In genomic region chr7:871900-872537, GRCh38 we compare ENCODE assay signal across 26 cellular contexts. TPM values are rescaled to one million over a fixed set of nuclear protein-coding genes. Genes with fewer than 3 reads are reported as not detected.
A peak's percentile ranks its signal among the peaks of the same experiment; 100 is the strongest.
DNase-seq lines count a peak whose midpoint lies in the region; ATAC-seq and TF ChIP-seq lines count a peak whose summit lies in the region.
"Had no signal": no experiment of that assay in that cellular context is flagged by ENCODE, and none has a peak within 500 bp of the region (broad histone marks: within the 10 kb centered on the region; RNA-seq: fewer than 3 reads in every experiment).

No MANE protein-coding gene starts in this region.

- no peak for ATAC-seq in activated CD8-positive, alpha-beta T cell treated with anti-CD3 and anti-CD28 coated beads for 36 hours
- no peak for ATAC-seq in stimulated activated naive B cell treated with anti-CD40 and anti-IgM and Interleukin-4, amounts not matched to agents 10 μg/mL and 1 μg/mL and 100 μg/mL, for 72 hours (replicated peaks)
- ATAC-seq in GM18511 (IDR thresholded peaks at IDR 0.05; ENCODE audit: unreplicated experiment) = no peak
- ATAC-seq: GM12878, mucosa of descending colon had no signal

- intact Hi-C loops in activated CD4-positive, alpha-beta T cell treated with anti-CD3 and anti-CD28 coated beads, Interleukin-2, amount 10 ng/mL, durations not matched to agents 24 days and 14 days (cut with micrococcal nuclease) = loop anchor here (2.0 kb wide), 2 partner anchors 39 to 55 kb away; partner anchors contain the start of gene SUN1
- intact Hi-C loops in activated CD8-positive, alpha-beta T cell treated with anti-CD3 and anti-CD28 coated beads for 36 hours (cut with micrococcal nuclease) = loop anchor here (5.0 kb wide), 1 partner anchor 550 kb away; no protein-coding TSS in a partner anchor
- intact Hi-C loops in left ventricle myocardium inferior (cut with micrococcal nuclease) = loop anchor here (5.0 kb wide), 1 partner anchor 85 kb away; no protein-coding TSS in a partner anchor
- intact Hi-C loops in PC-9 (cut with micrococcal nuclease; ENCODE audit: unreplicated experiment) = loop anchor here (2.0 to 5.0 kb wide), 2 partner anchors 41 to 550 kb away; no protein-coding TSS in a partner anchor

- no peak for DNase-seq in activated CD4-positive, alpha-beta T cell treated with anti-CD3 and anti-CD28 coated beads, Interleukin-2, amount 10 ng/mL, durations not matched to agents 24 days and 14 days
- DNase-seq in activated CD4-positive, alpha-beta T cell treated with anti-CD3 and anti-CD28 coated beads, Interleukin-2, amount 50 U/mL, for 1 hour = no peak
- DNase-seq in activated CD8-positive, alpha-beta T cell treated with anti-CD3 and anti-CD28 coated beads for 36 hours = no peak
- DNase-seq in left ventricle myocardium inferior (no peak), NCI-H524 treated with DMSO at 0.1 percent for 48 hours (lab: John Stamatoyannopoulos, UW) (no peak), PC-9 (no peak)
- no peak for DNase-seq in stimulated activated naive B cell treated with anti-CD40 and anti-IgM and Interleukin-4, amounts not matched to agents 10 μg/mL and 1 μg/mL and 100 μg/mL, for 72 hours
- DNase-seq: 8988T; activated naive CD4-positive, alpha-beta T cell treated with anti-CD3 and anti-CD28 coated beads for 36 hours; C1 segment of cervical spinal cord; DMS 273 treated with DMSO at 0.1 percent for 48 hours; effector memory CD4-positive, alpha-beta T cell; GDM1; GM23248; kidney glomerular epithelial cell; mucosa of descending colon; MV-4-11; NCI-H2029; NCI-H524; occipital lobe; OCI-M1 had no signal

- H3K27ac ChIP-seq in left ventricle myocardium inferior (replicated peaks) (peak overlapping the region; percentile 95), PC-9 (no peak overlapping the region)
- H3K27ac ChIP-seq: GM23248 had no signal

- H3K36me3 ChIP-seq in left ventricle myocardium inferior (peaks cover 64% of the 10 kb centered on the region), PC-9 (ENCODE audit: low read depth) (peaks cover 35% of the 10 kb centered on the region)

- POLR2A ChIA-PET in activated CD8-positive, alpha-beta T cell treated with anti-CD3 and anti-CD28 coated beads for 36 hours (lab: Charles Lee) = interaction anchor here (1.2 to 1.9 kb wide), 2 partner anchors 54 to 144 kb away, joined by 3 to 6 read pairs; no protein-coding TSS in a partner anchor
- POLR2A ChIA-PET in PC-9 (lab: Charles Lee; ENCODE audit: unreplicated experiment) = no interaction called here

- CTCF ChIA-PET in activated CD8-positive, alpha-beta T cell treated with anti-CD3 and anti-CD28 coated beads for 36 hours (lab: Charles Lee) = interaction anchor here (0.8 to 3.4 kb wide), 8 partner anchors 18 to 542 kb away, joined by 3 to 65 read pairs (median 5); partner anchors contain the start of gene SUN1
- CTCF ChIA-PET in PC-9 (lab: Charles Lee) = no interaction called here

- H3F3A ChIP-seq in PC-9 (ENCODE audit: insufficient read depth, low read depth) = peaks cover 56% of the 10 kb centered on the region

- no peak for TF ChIP-seq CTCF in activated CD8-positive, alpha-beta T cell treated with anti-CD3 and anti-CD28 coated beads for 36 hours (IDR thresholded peaks at IDR 0.05)
- no peak for TF ChIP-seq CTCF in left ventricle myocardium inferior (IDR thresholded peaks at IDR 0.05; ENCODE audit: borderline replicate concordance)
- TF ChIP-seq CTCF in PC-9 (conservative IDR thresholded peaks at IDR 0.05) = no peak

- no peaks in the 10 kb centered on the region for H4K20me1 ChIP-seq in PC-9 (ENCODE audit: insufficient read depth)

- H3K9me3 ChIP-seq in left ventricle myocardium inferior (replicated peaks) = no peaks in the 10 kb centered on the region
- no peaks in the 10 kb centered on the region for H3K9me3 ChIP-seq in PC-9 (ENCODE audit: insufficient read depth, low read depth)
- H3K9me3 ChIP-seq: mucosa of descending colon had no signal

- H3K79me2 ChIP-seq in PC-9 (ENCODE audit: low read depth) = peaks cover 2% of the 10 kb centered on the region

- peaks cover 32% of the 10 kb centered on the region for H3K36me3 Mint-ChIP-seq in activated CD4-positive, alpha-beta T cell treated with anti-CD3 and anti-CD28 coated beads, Interleukin-2, amount 10 ng/mL, durations not matched to agents 24 days and 14 days (ENCODE audit: low read depth)
- peaks cover 32% of the 10 kb centered on the region for H3K36me3 Mint-ChIP-seq in activated CD8-positive, alpha-beta T cell treated with anti-CD3 and anti-CD28 coated beads for 36 hours (ENCODE audit: low read depth)
- peaks cover 38 to 54% of the 10 kb centered on the region in 2 donors for H3K36me3 Mint-ChIP-seq in stimulated activated naive B cell treated with anti-CD40 and anti-IgM and Interleukin-4, amounts not matched to agents 10 μg/mL and 1 μg/mL and 100 μg/mL, for 72 hours

- H3K4me1 Mint-ChIP-seq in activated CD4-positive, alpha-beta T cell treated with anti-CD3 and anti-CD28 coated beads, Interleukin-2, amount 10 ng/mL, durations not matched to agents 24 days and 14 days = peaks cover 15% of the 10 kb centered on the region
- peaks cover 23% of the 10 kb centered on the region for H3K4me1 Mint-ChIP-seq in activated CD8-positive, alpha-beta T cell treated with anti-CD3 and anti-CD28 coated beads for 36 hours (ENCODE audit: low read depth)
- H3K4me1 Mint-ChIP-seq in stimulated activated naive B cell treated with anti-CD40 and anti-IgM and Interleukin-4, amounts not matched to agents 10 μg/mL and 1 μg/mL and 100 μg/mL, for 72 hours = peaks cover 17 to 35% of the 10 kb centered on the region in 2 donors

- H3K27ac Mint-ChIP-seq in activated CD4-positive, alpha-beta T cell treated with anti-CD3 and anti-CD28 coated beads, Interleukin-2, amount 10 ng/mL, durations not matched to agents 24 days and 14 days = peak overlapping the region; percentile 34
- peak overlapping the region; percentile 51 for H3K27ac Mint-ChIP-seq in activated CD8-positive, alpha-beta T cell treated with anti-CD3 and anti-CD28 coated beads for 36 hours
- H3K27ac Mint-ChIP-seq in stimulated activated naive B cell treated with anti-CD40 and anti-IgM and Interleukin-4, amounts not matched to agents 10 μg/mL and 1 μg/mL and 100 μg/mL, for 72 hours = peak overlapping the region; percentile 87
- H3K27ac Mint-ChIP-seq: activated naive CD4-positive, alpha-beta T cell treated with anti-CD3 and anti-CD28 coated beads for 36 hours; T-helper 2 cell treated with Interferon-gamma antibody and Interleukin-4, amounts not matched to agents 5 μg/mL and 100 μg/mL, for 36 hours had no signal

- H3K4me3 Mint-ChIP-seq in activated CD4-positive, alpha-beta T cell treated with anti-CD3 and anti-CD28 coated beads, Interleukin-2, amount 10 ng/mL, durations not matched to agents 24 days and 14 days = no peak overlapping the region
- no peak overlapping the region for H3K4me3 Mint-ChIP-seq in activated CD8-positive, alpha-beta T cell treated with anti-CD3 and anti-CD28 coated beads for 36 hours
- no peak overlapping the region for H3K4me3 Mint-ChIP-seq in stimulated activated naive B cell treated with anti-CD40 and anti-IgM and Interleukin-4, amounts not matched to agents 10 μg/mL and 1 μg/mL and 100 μg/mL, for 72 hours
- H3K4me3 Mint-ChIP-seq: activated naive CD4-positive, alpha-beta T cell treated with anti-CD3 and anti-CD28 coated beads for 36 hours; T-helper 2 cell treated with Interferon-gamma antibody and Interleukin-4, amounts not matched to agents 5 μg/mL and 100 μg/mL, for 36 hours had no signal

- H3K9me2 ChIP-seq in PC-9 (ENCODE audit: insufficient read depth) = no peaks in the 10 kb centered on the region

- H3K4me3 ChIP-seq in left ventricle myocardium inferior (no peak overlapping the region), PC-9 (no peak overlapping the region)
- H3K4me3 ChIP-seq: GM12878, GM23248, mucosa of descending colon, smooth muscle cell had no signal

- no TSS peak for BruUV-seq in PC-9 (replicated peaks; lab: Mats Ljungman, UMichigan)

- H3K27me3 Mint-ChIP-seq in activated CD4-positive, alpha-beta T cell treated with anti-CD3 and anti-CD28 coated beads, Interleukin-2, amount 10 ng/mL, durations not matched to agents 24 days and 14 days = no peaks in the 10 kb centered on the region
- H3K27me3 Mint-ChIP-seq in activated CD8-positive, alpha-beta T cell treated with anti-CD3 and anti-CD28 coated beads for 36 hours = no peaks in the 10 kb centered on the region
- H3K27me3 Mint-ChIP-seq in stimulated activated naive B cell treated with anti-CD40 and anti-IgM and Interleukin-4, amounts not matched to agents 10 μg/mL and 1 μg/mL and 100 μg/mL, for 72 hours = no peaks in the 10 kb centered on the region
- H3K27me3 Mint-ChIP-seq: IgD-negative memory B cell had no signal

- H3K4me2 ChIP-seq in PC-9 = no peak overlapping the region
- H3K4me2 ChIP-seq: smooth muscle cell had no signal

- H3K4me1 ChIP-seq in left ventricle myocardium inferior = peaks cover 71% of the 10 kb centered on the region
- H3K4me1 ChIP-seq in PC-9 (replicated peaks; ENCODE audit: insufficient read depth) = peaks cover 6% of the 10 kb centered on the region

- no peaks in the 10 kb centered on the region for H3K9me3 Mint-ChIP-seq in activated CD4-positive, alpha-beta T cell treated with anti-CD3 and anti-CD28 coated beads, Interleukin-2, amount 10 ng/mL, durations not matched to agents 24 days and 14 days
- H3K9me3 Mint-ChIP-seq in activated CD8-positive, alpha-beta T cell treated with anti-CD3 and anti-CD28 coated beads for 36 hours = no peaks in the 10 kb centered on the region
- H3K9me3 Mint-ChIP-seq in stimulated activated naive B cell treated with anti-CD40 and anti-IgM and Interleukin-4, amounts not matched to agents 10 μg/mL and 1 μg/mL and 100 μg/mL, for 72 hours = no peaks in the 10 kb centered on the region
- H3K9me3 Mint-ChIP-seq: activated naive CD4-positive, alpha-beta T cell treated with anti-CD3 and anti-CD28 coated beads for 36 hours; IgD-negative memory B cell; T-helper 2 cell treated with Interferon-gamma antibody and Interleukin-4, amounts not matched to agents 5 μg/mL and 100 μg/mL, for 36 hours had no signal

- H2AFZ ChIP-seq in PC-9 = no peak overlapping the region
- H2AFZ ChIP-seq: GM23248 had no signal

- H3K27me3 ChIP-seq in left ventricle myocardium inferior (ENCODE audit: low read depth) (no peaks in the 10 kb centered on the region), PC-9 (ENCODE audit: insufficient read depth, low read depth) (no peaks in the 10 kb centered on the region)

RNA-seq across cellular contexts. Expression of gene GET4, which starts 4.3 kb away (rescaled TPM):
- 35.8 and 41.0 TPM in 2 replicates for total RNA-seq in activated CD4-positive, alpha-beta T cell treated with anti-CD3 and anti-CD28 coated beads, Interleukin-2, amount 10 ng/mL, durations not matched to agents 24 days and 14 days
- 10 to 100 TPM; 20.6 to 31.9 TPM for total RNA-seq in activated CD8-positive, alpha-beta T cell treated with anti-CD3 and anti-CD28 coated beads for 36 hours
- total RNA-seq in left ventricle myocardium inferior (22.9 TPM), PC-9 (2021) (120 and 166 TPM in 2 replicates)

RNA-seq across cellular contexts. Expression of gene SUN1, which starts 39.7 kb away (rescaled TPM):
- 85.8 and 90.3 TPM in 2 replicates for total RNA-seq in activated CD4-positive, alpha-beta T cell treated with anti-CD3 and anti-CD28 coated beads, Interleukin-2, amount 10 ng/mL, durations not matched to agents 24 days and 14 days
- 10 to 100 TPM; 71.3 to 71.6 TPM for total RNA-seq in activated CD8-positive, alpha-beta T cell treated with anti-CD3 and anti-CD28 coated beads for 36 hours
- total RNA-seq in left ventricle myocardium inferior (183 TPM), PC-9 (2021) (245 and 272 TPM in 2 replicates)

Comparison
In these comparisons a context has a peak if more than half of its experiments do, and no peak if none do; other contexts are left out.
1. H3K27ac Mint-ChIP-seq: peak in every context shown above with its lines; median percentile 87 in stimulated activated naive B cell treated with anti-CD40 and anti-IgM and Interleukin-4, amounts not matched to agents 10 μg/mL and 1 μg/mL and 100 μg/mL, for 72 hours; 51 in activated CD8-positive, alpha-beta T cell treated with anti-CD3 and anti-CD28 coated beads for 36 hours; 34 in activated CD4-positive, alpha-beta T cell treated with anti-CD3 and anti-CD28 coated beads, Interleukin-2, amount 10 ng/mL, durations not matched to agents 24 days and 14 days.